8 cellular contexts compared by ENCODE assay signal in the genomic region with DNA sequence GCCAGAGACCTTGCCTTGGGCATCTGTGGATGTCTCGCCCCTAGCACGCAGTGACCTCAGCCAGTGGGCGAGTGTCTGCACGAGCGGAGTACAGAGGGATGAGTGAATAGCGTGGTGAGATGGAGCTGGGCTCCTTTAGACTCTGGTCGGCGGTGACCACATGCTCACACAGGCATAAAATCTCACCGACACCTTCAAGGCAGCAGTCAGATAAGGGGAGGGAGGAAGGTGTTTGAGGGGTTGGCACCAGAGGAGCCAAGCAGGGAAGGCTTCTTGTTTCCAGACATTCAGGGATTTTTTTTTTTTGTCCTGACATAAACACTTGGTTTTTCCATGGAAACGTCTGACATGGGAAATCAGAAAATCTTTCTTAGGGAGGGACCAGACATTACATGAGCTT. TPM values are rescaled to one million over a fixed set of nuclear protein-coding genes. Genes with fewer than 3 reads are reported as not detected.
DNase-seq lines count a peak whose midpoint lies in the region; FAIRE-seq and TF ChIP-seq lines count a peak whose summit lies in the region.

No MANE protein-coding gene starts in this region.

- H3K9me3 ChIP-seq in H1 (ENCODE audit: insufficient read depth in 2 of 2, low read depth in 1 of 2, low read length in 1 of 2) (no peaks in the 10 kb centered on the region), mesodermal cell (ENCODE audit: control insufficient read depth, low read length) (no peaks in the 10 kb centered on the region), suprapubic skin (no peaks in the 10 kb centered on the region)

- H2BK12ac ChIP-seq in H1 (ENCODE audit: low read depth, low read length): peak overlapping the region; percentile 30; the same call in 1 of the 2 replicates

- no peaks in the 10 kb centered on the region; the same call in 1 of the 2 replicates for H3K23me2 ChIP-seq in H1 (ENCODE audit: low read depth, low read length)

- H3K56ac ChIP-seq in H1 (replicated peaks; ENCODE audit: insufficient read length, low read depth, low read length): no peak overlapping the region

- H3K27ac ChIP-seq in H1 (ENCODE audit: low read depth, low read length): no peak overlapping the region
- H3K27ac ChIP-seq in mesodermal cell (ENCODE audit: low read depth, low read length, severe bottlenecking): peak overlapping the region; percentile 16
- peak overlapping the region; percentile 49 for H3K27ac ChIP-seq in suprapubic skin

- peak; percentile 50 for FAIRE-seq in RCC 7860 (lab: Jason Lieb, UNC)
- no peak for FAIRE-seq in H1 (lab: Jason Lieb, UNC)

- 0 out of 2 replicates have a peak overlapping the region, but pooled peaks have one; percentile 3 for H2BK5ac ChIP-seq in H1 (ENCODE audit: low read depth, low read length)

- H3K4me2 ChIP-seq in H1 (ENCODE audit: insufficient read depth in 1 of 2, low read depth in 2 of 2, low read length in 2 of 2): no peak overlapping the region

- TF ChIP-seq EP300 in H1 (IDR thresholded peaks at IDR 0.05; ENCODE audit: borderline replicate concordance in 1 of 2, low read depth in 2 of 2, low read length in 2 of 2): no peak
- no peak for TF ChIP-seq EP300 in suprapubic skin (IDR thresholded peaks at IDR 0.05)

- WGBS in H1 (ENCODE audit: extremely low coverage in 1 of 2, insufficient coverage in 1 of 2, insufficient read length in 1 of 2, insufficient replicate concordance in 2 of 2, low coverage in 1 of 2, low lambda C conversion rate in 2 of 2, missing lambda C conversion rate in 1 of 2), 2 experiments: 86% methylated on average over 10 of the region's 10 CpGs; no CpG with 5 or more reads in 1 of the 2 experiments
- WGBS in mesodermal cell (ENCODE audit: insufficient coverage in 2 of 2), 2 experiments: 86 to 97% methylated on average over 5 of the region's 10 CpGs
- 68% methylated on average over 10 of the region's 10 CpGs for WGBS in suprapubic skin

- no peak for TF ChIP-seq CTCF in H1 (IDR thresholded peaks at IDR 0.05; ENCODE audit: control extremely low read depth in 1 of 3, insufficient read depth in 1 of 3, low read depth in 1 of 3, low read length in 3 of 3)
- no peak for TF ChIP-seq CTCF in suprapubic skin (IDR thresholded peaks at IDR 0.05)

- H3K4me1 ChIP-seq in H1 (replicated peaks in 1 of 4; ENCODE audit: control insufficient read depth in 3 of 4, insufficient read depth in 4 of 4, low read length in 3 of 4): peaks cover 4 to 23% (median 12%) of the 10 kb centered on the region in 4 experiments
- H3K4me1 ChIP-seq in mesodermal cell (ENCODE audit: control insufficient read depth, insufficient read depth, low read length, poor library complexity, severe bottlenecking): peaks cover 34% of the 10 kb centered on the region
- peaks cover 14% of the 10 kb centered on the region for H3K4me1 ChIP-seq in suprapubic skin

- DNase-seq in RCC 7860 (ENCODE audit: low spot score): peak; percentile 61
- DNase-seq in H1 (ENCODE audit: low read depth in 1 of 2, low spot score in 2 of 2): no peak
- DNase-seq in suprapubic skin (ENCODE audit: low spot score in 2 of 2): no peak
- DNase-seq in AML-193 (lab: John Stamatoyannopoulos, UW): no peak
- no peak for DNase-seq in head of caudate nucleus
- DNase-seq in RPMI8226: no peak
- no peak for DNase-seq in DMS 273 (lab: John Stamatoyannopoulos, UW; ENCODE audit: unreplicated experiment)

- H3K79me2 ChIP-seq in H1 (ENCODE audit: control insufficient read depth in 1 of 2, insufficient read depth in 2 of 2, low read length in 2 of 2): no peaks in the 10 kb centered on the region

- H2BK120ac ChIP-seq in H1 (replicated peaks; ENCODE audit: low read depth, low read length): no peak overlapping the region

- TF ChIP-seq POLR2A in H1 (IDR thresholded peaks at IDR 0.05; ENCODE audit: control extremely low read depth in 1 of 2, low read depth in 2 of 2, low read length in 2 of 2) (no peak), suprapubic skin (IDR thresholded peaks at IDR 0.05) (no peak)

- CTCF ChIA-PET in H1 (lab: Charles Lee; ENCODE audit: partially characterized antibody): interaction anchor here (0.9 to 2.5 kb wide), 18 partner anchors 8 to 404 kb away, joined by 3 to 12 read pairs (median 4); partner anchors contain the start of gene GRIK4

- H4K5ac ChIP-seq in H1 (ENCODE audit: insufficient read length, low read depth, low read length): no peak overlapping the region

- H4K8ac ChIP-seq in H1 (ENCODE audit: extremely low read depth, insufficient read depth, low read length): no peak overlapping the region

- H2AK5ac ChIP-seq in H1 (ENCODE audit: low read depth, low read length): 0 out of 2 replicates have a peak overlapping the region, but pooled peaks have one; percentile 43

- H4K20me1 ChIP-seq in H1 (replicated peaks in 1 of 2; ENCODE audit: control insufficient read depth in 1 of 2, insufficient read depth in 2 of 2, low read length in 2 of 2): no peaks in the 10 kb centered on the region

- no peaks in the 10 kb centered on the region; a peak in 1 of 7 replicates for H3K27me3 ChIP-seq in H1 (replicated peaks in 1 of 4; ENCODE audit: control insufficient read depth in 3 of 4, extremely low read depth in 1 of 4, insufficient read depth in 3 of 4, low read length in 3 of 4)
- H3K27me3 ChIP-seq in suprapubic skin: peaks cover 4% of the 10 kb centered on the region

- POLR2A ChIA-PET in H1 (lab: Charles Lee; ENCODE audit: partially characterized antibody): interaction anchor here (0.5 to 1.4 kb wide), 3 partner anchors 17 to 118 kb away, joined by 3 read pairs; no protein-coding TSS in a partner anchor

- H4K91ac ChIP-seq in H1 (replicated peaks; ENCODE audit: insufficient read length, low read length): no peak overlapping the region

- H3K18ac ChIP-seq in H1 (ENCODE audit: extremely low read depth, low read length): no peak overlapping the region

- no peaks in the 10 kb centered on the region for H3K36me3 ChIP-seq in H1 (ENCODE audit: control insufficient read depth in 2 of 4, insufficient read depth in 4 of 4, low read length in 3 of 4)
- H3K36me3 ChIP-seq in mesodermal cell (ENCODE audit: control insufficient read depth, insufficient read depth, low read length): no peaks in the 10 kb centered on the region
- no peaks in the 10 kb centered on the region for H3K36me3 ChIP-seq in suprapubic skin

- H3K4me3 ChIP-seq in H1 (ENCODE audit: extremely low read depth in 1 of 4, insufficient read depth in 2 of 4, low read depth in 3 of 4, low read length in 4 of 4) (no peak overlapping the region), mesodermal cell (ENCODE audit: extremely low read depth, insufficient read depth, low read length, poor library complexity, severe bottlenecking) (no peak overlapping the region), suprapubic skin (no peak overlapping the region)

- no peak overlapping the region for H3K23ac ChIP-seq in H1 (ENCODE audit: insufficient read length)

- H2AFZ ChIP-seq in H1 (ENCODE audit: low read length): no peak overlapping the region

- H3K14ac ChIP-seq in H1 (ENCODE audit: insufficient read length): no peak overlapping the region

- no peak overlapping the region for H2BK15ac ChIP-seq in H1 (ENCODE audit: low read length)

- H3K79me1 ChIP-seq in H1 (ENCODE audit: low read depth, low read length): no peaks in the 10 kb centered on the region

- intact Hi-C loops in head of caudate nucleus (cut with DNase I): no loop called here

- TF ChIP-seq RAD21 in H1 (IDR thresholded peaks at IDR 0.05 in 1 of 2, conservative IDR thresholded peaks at IDR 0.05 in 1 of 2; ENCODE audit: low read depth in 2 of 2, low read length in 2 of 2): no peak

- H3K9ac ChIP-seq in H1 (replicated peaks in 1 of 4; ENCODE audit: extremely low read depth in 1 of 4, low read depth in 3 of 4, low read length in 3 of 4): no peak overlapping the region

- H3K4ac ChIP-seq in H1 (replicated peaks; ENCODE audit: insufficient read length, low read depth, low read length): no peak overlapping the region

- H2BK20ac ChIP-seq in H1 (ENCODE audit: low read length): no peak overlapping the region

TF ChIP-seq in H1, 55 proteins besides CTCF, POLR2A, EP300 and RAD21:
- TF ChIP-seq BACH1 (IDR thresholded peaks at IDR 0.05; ENCODE audit: low read length): no peak
- TF ChIP-seq SP4 (IDR thresholded peaks at IDR 0.05; ENCODE audit: low read length): no peak
- TF ChIP-seq RBBP5 (IDR thresholded peaks at IDR 0.05; ENCODE audit: borderline replicate concordance, low read depth, low read length): no peak
- no peak for TF ChIP-seq KDM1A (IDR thresholded peaks at IDR 0.05; ENCODE audit: borderline replicate concordance, low read length)
- no peak for TF ChIP-seq JUN (IDR thresholded peaks at IDR 0.05; ENCODE audit: low read depth, low read length)
- no peak for TF ChIP-seq RFX5 (IDR thresholded peaks at IDR 0.05; ENCODE audit: borderline replicate concordance, low read depth, low read length)
- TF ChIP-seq SRF (IDR thresholded peaks at IDR 0.05; ENCODE audit: low read depth, low read length): no peak
- no peak for TF ChIP-seq RXRA (IDR thresholded peaks at IDR 0.05; ENCODE audit: insufficient read depth, low read depth, low read length)
- TF ChIP-seq BRCA1 (IDR thresholded peaks at IDR 0.05; ENCODE audit: low read depth, low read length): no peak
- no peak for TF ChIP-seq SAP30 (IDR thresholded peaks at IDR 0.05; ENCODE audit: insufficient read depth, insufficient replicate concordance, low read length)
- no peak for TF ChIP-seq YY1 (IDR thresholded peaks at IDR 0.05; ENCODE audit: low read depth, low read length)
- TF ChIP-seq HDAC6 (IDR thresholded peaks at IDR 0.05; ENCODE audit: low read depth, low read length): no peak
- no peak for TF ChIP-seq FOSL1 (IDR thresholded peaks at IDR 0.05; ENCODE audit: insufficient read depth, low read depth, low read length)
- TF ChIP-seq CHD1 (IDR thresholded peaks at IDR 0.05; ENCODE audit: low read depth, low read length): no peak
- TF ChIP-seq JUND (IDR thresholded peaks at IDR 0.05; ENCODE audit: low read length): no peak

RNA-seq across cellular contexts. Expression of gene GRIK4, which starts 35.8 kb away (rescaled TPM):
- total RNA-seq in H1 (2021; fragmentation: NEBNext Ultra II Directional; extraction: Animal tissue kit (Norgen Biotek cat#: 25700)): 2.4 and 2.9 TPM in 2 replicates
- polyA plus RNA-seq in H1 (2011; rRNA removed): 1.2 and 2.2 TPM in 2 replicates
- polyA plus RNA-seq in H1 (2011; cell fraction: cytosol; rRNA removed): 1.1 TPM
- polyA plus RNA-seq in H1 (2011; cell fraction: nucleus; rRNA removed): 3.3 TPM
- 1.5 to 1.8 TPM (median 1.6 TPM) in 4 replicates for polyA plus RNA-seq in H1 (2012, experiment 1 of 2)
- polyA plus RNA-seq in H1 (2012, experiment 2 of 2): 0.89 TPM
- polyA plus RNA-seq in H1 (2013, experiment 1 of 2): 2.0 TPM
- polyA plus RNA-seq in H1 (2013, experiment 2 of 2): 2.2 TPM
- polyA minus RNA-seq in H1 (2011; rRNA and poly(A)+ RNA removed): 2.3 and 4.4 TPM in 2 replicates
- 2.8 TPM for polyA minus RNA-seq in H1 (2011; cell fraction: cytosol; rRNA and poly(A)+ RNA removed)
- polyA minus RNA-seq in H1 (2011; cell fraction: nucleus; rRNA and poly(A)+ RNA removed): 4.5 TPM
- 0.88 TPM for polyA plus RNA-seq in mesodermal cell (2013, experiment 1 of 2)
- polyA plus RNA-seq in mesodermal cell (2013, experiment 2 of 2): 0.61 TPM
- total RNA-seq in suprapubic skin: under 1 TPM in 1 of 4 donors, not detected in 3; 0.24 TPM
